8 cellular contexts compared by ENCODE assay signal in genomic region chr7:2018786-2019692, GRCh38.
A peak's percentile ranks its signal among the peaks of the same experiment; 100 is the strongest.
DNase-seq lines count a peak whose midpoint lies in the region; ATAC-seq lines count a peak whose summit lies in the region.

No MANE protein-coding gene starts in this region.

- H3K9me3 Mint-ChIP-seq in activated naive CD8-positive, alpha-beta T cell treated with anti-CD3 and anti-CD28 coated beads for 36 hours = peaks cover under 1% of the 10 kb centered on the region
- H3K9me3 Mint-ChIP-seq in immature natural killer cell = peaks cover 0 to 3% (median 2%) of the 10 kb centered on the region in 6 donors
- peaks cover under 1% of the 10 kb centered on the region in 2 donors for H3K9me3 Mint-ChIP-seq in stimulated activated naive B cell treated with anti-CD40 and anti-IgM and Interleukin-4, amounts not matched to agents 10 μg/mL and 1 μg/mL and 100 μg/mL, for 72 hours

- no peaks in the 10 kb centered on the region for H3K27me3 Mint-ChIP-seq in activated naive CD8-positive, alpha-beta T cell treated with anti-CD3 and anti-CD28 coated beads for 36 hours
- H3K27me3 Mint-ChIP-seq in immature natural killer cell (ENCODE audit: low read depth in 3 of 3) = peaks cover 0 to 6% (median 2%) of the 10 kb centered on the region in 3 donors
- H3K27me3 Mint-ChIP-seq in stimulated activated naive B cell treated with anti-CD40 and anti-IgM and Interleukin-4, amounts not matched to agents 10 μg/mL and 1 μg/mL and 100 μg/mL, for 72 hours = no peaks in the 10 kb centered on the region

- H3K4me1 Mint-ChIP-seq in activated naive CD8-positive, alpha-beta T cell treated with anti-CD3 and anti-CD28 coated beads for 36 hours = peaks cover 23% of the 10 kb centered on the region
- H3K4me1 Mint-ChIP-seq in immature natural killer cell = peaks cover 38 to 43% of the 10 kb centered on the region in 2 donors
- peaks cover 40 to 61% of the 10 kb centered on the region in 2 donors for H3K4me1 Mint-ChIP-seq in stimulated activated naive B cell treated with anti-CD40 and anti-IgM and Interleukin-4, amounts not matched to agents 10 μg/mL and 1 μg/mL and 100 μg/mL, for 72 hours

- DNase-seq in activated effector memory CD4-positive, alpha-beta T cell treated with anti-CD3 and anti-CD28 coated beads, Interleukin-2, amount 50 U/mL, for 16 hours = peak; percentile 57
- no peak for DNase-seq in activated effector memory CD4-positive, alpha-beta T cell treated with Interleukin-2 at 50 U/mL for 16 hours
- no peak for DNase-seq in activated naive CD8-positive, alpha-beta T cell treated with anti-CD3 and anti-CD28 coated beads for 36 hours
- no peak for DNase-seq in immature natural killer cell
- peak; percentile 28 for DNase-seq in stimulated activated naive B cell treated with anti-CD40 and anti-IgM and Interleukin-4, amounts not matched to agents 10 μg/mL and 1 μg/mL and 100 μg/mL, for 72 hours
- DNase-seq in effector CD4-positive, alpha-beta T cell = no peak
- no peak for DNase-seq in NCI-H446 (lab: John Stamatoyannopoulos, UW)

- H3K4me3 Mint-ChIP-seq in activated naive CD8-positive, alpha-beta T cell treated with anti-CD3 and anti-CD28 coated beads for 36 hours = no peak overlapping the region
- H3K4me3 Mint-ChIP-seq in immature natural killer cell = peak overlapping the region in 4 of 5 donors; percentile 40 to 82 (median 63)
- peak overlapping the region; percentile 78 to 79 for H3K4me3 Mint-ChIP-seq in stimulated activated naive B cell treated with anti-CD40 and anti-IgM and Interleukin-4, amounts not matched to agents 10 μg/mL and 1 μg/mL and 100 μg/mL, for 72 hours

- ATAC-seq in stimulated activated naive B cell treated with anti-CD40 and anti-IgM and Interleukin-4, amounts not matched to agents 10 μg/mL and 1 μg/mL and 100 μg/mL, for 72 hours (replicated peaks) = peak; percentile 51 to 65
- no peak for ATAC-seq in GM21528 (IDR thresholded peaks at IDR 0.05; ENCODE audit: low FRiP score, unreplicated experiment)

- peak overlapping the region; percentile 47 for H3K27ac Mint-ChIP-seq in activated naive CD8-positive, alpha-beta T cell treated with anti-CD3 and anti-CD28 coated beads for 36 hours
- H3K27ac Mint-ChIP-seq in immature natural killer cell = peak overlapping the region in 5 of 6 donors; percentile 53 to 90 (median 74)
- peak overlapping the region; percentile 98 for H3K27ac Mint-ChIP-seq in stimulated activated naive B cell treated with anti-CD40 and anti-IgM and Interleukin-4, amounts not matched to agents 10 μg/mL and 1 μg/mL and 100 μg/mL, for 72 hours

- peaks cover 9% of the 10 kb centered on the region for H3K36me3 Mint-ChIP-seq in activated naive CD8-positive, alpha-beta T cell treated with anti-CD3 and anti-CD28 coated beads for 36 hours
- peaks cover 4 to 12% (median 6%) of the 10 kb centered on the region in 3 donors for H3K36me3 Mint-ChIP-seq in immature natural killer cell
- peaks cover 7 to 45% of the 10 kb centered on the region in 2 donors for H3K36me3 Mint-ChIP-seq in stimulated activated naive B cell treated with anti-CD40 and anti-IgM and Interleukin-4, amounts not matched to agents 10 μg/mL and 1 μg/mL and 100 μg/mL, for 72 hours

Comparison
In these comparisons a context has a peak if more than half of its experiments do, and no peak if none do; other contexts are left out.
1. DNase-seq: peak in activated effector memory CD4-positive, alpha-beta T cell treated with anti-CD3 and anti-CD28 coated beads, Interleukin-2, amount 50 U/mL, for 16 hours (single experiment) and stimulated activated naive B cell treated with anti-CD40 and anti-IgM and Interleukin-4, amounts not matched to agents 10 μg/mL and 1 μg/mL and 100 μg/mL, for 72 hours (single experiment); none in activated effector memory CD4-positive, alpha-beta T cell treated with Interleukin-2 at 50 U/mL for 16 hours (single experiment), activated naive CD8-positive, alpha-beta T cell treated with anti-CD3 and anti-CD28 coated beads for 36 hours (single experiment), immature natural killer cell (0 of 3), effector CD4-positive, alpha-beta T cell (single experiment) and NCI-H446 (0 of 2).
2. H3K27ac Mint-ChIP-seq: peak in every context shown above with its lines; median percentile 98 in stimulated activated naive B cell treated with anti-CD40 and anti-IgM and Interleukin-4, amounts not matched to agents 10 μg/mL and 1 μg/mL and 100 μg/mL, for 72 hours; 74 in immature natural killer cell; 47 in activated naive CD8-positive, alpha-beta T cell treated with anti-CD3 and anti-CD28 coated beads for 36 hours.